In the genomic region with DNA sequence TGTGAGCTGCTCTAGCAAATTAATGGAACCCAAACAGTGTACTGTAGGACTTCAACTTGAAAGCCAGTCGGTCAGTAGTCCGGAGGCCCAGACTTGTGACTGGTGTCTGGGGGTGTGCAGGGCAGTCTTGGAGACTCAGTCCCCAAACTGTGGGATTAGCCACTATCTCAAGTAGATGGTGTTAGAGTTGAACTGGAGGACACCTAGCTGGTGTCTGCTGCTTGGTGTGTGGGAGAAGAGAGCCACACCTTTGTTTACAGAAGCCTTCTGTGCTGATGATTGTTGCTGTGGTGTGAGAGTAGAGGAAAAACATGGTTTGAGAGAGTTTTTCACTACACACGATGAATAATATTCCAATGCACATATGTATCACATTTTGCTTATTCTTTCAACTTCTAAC, we compare ENCODE assay signal across 2 cellular contexts.
TF ChIP-seq lines count a peak whose summit lies in the region.

No MANE protein-coding gene starts in this region.

TF ChIP-seq in A549, 52 proteins besides CTCF, POLR2A, EP300 and RAD21 (continued from another document):
- TF ChIP-seq HOXA7 (CRISPR knock-in tag; IDR thresholded peaks at IDR 0.05) (no peak), RARB (CRISPR knock-in tag; IDR thresholded peaks at IDR 0.05) (no peak), KDM5A (IDR thresholded peaks at IDR 0.05) (no peak), JUNB (IDR thresholded peaks at IDR 0.05) (no peak), TFCP2L1 (CRISPR knock-in tag; IDR thresholded peaks at IDR 0.05) (no peak), SMC3 (IDR thresholded peaks at IDR 0.05) (no peak), RCOR1 (IDR thresholded peaks at IDR 0.05; ENCODE audit: low read depth, low read length) (no peak)
- TF ChIP-seq, protein P1, sequence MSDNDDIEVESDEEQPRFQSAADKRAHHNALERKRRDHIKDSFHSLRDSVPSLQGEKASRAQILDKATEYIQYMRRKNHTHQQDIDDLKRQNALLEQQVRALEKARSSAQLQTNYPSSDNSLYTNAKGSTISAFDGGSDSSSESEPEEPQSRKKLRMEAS (IDR thresholded peaks at IDR 0.05) = no peak
- TF ChIP-seq, protein P2, sequence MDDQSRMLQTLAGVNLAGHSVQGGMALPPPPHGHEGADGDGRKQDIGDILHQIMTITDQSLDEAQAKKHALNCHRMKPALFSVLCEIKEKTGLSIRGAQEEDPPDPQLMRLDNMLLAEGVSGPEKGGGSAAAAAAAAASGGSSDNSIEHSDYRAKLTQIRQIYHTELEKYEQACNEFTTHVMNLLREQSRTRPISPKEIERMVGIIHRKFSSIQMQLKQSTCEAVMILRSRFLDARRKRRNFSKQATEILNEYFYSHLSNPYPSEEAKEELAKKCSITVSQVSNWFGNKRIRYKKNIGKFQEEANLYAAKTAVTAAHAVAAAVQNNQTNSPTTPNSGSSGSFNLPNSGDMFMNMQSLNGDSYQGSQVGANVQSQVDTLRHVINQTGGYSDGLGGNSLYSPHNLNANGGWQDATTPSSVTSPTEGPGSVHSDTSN (IDR thresholded peaks at IDR 0.05) = no peak
- TF ChIP-seq, protein P3, sequence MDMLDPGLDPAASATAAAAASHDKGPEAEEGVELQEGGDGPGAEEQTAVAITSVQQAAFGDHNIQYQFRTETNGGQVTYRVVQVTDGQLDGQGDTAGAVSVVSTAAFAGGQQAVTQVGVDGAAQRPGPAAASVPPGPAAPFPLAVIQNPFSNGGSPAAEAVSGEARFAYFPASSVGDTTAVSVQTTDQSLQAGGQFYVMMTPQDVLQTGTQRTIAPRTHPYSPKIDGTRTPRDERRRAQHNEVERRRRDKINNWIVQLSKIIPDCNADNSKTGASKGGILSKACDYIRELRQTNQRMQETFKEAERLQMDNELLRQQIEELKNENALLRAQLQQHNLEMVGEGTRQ (IDR thresholded peaks at IDR 0.05) = no peak
- TF ChIP-seq, protein P4, sequence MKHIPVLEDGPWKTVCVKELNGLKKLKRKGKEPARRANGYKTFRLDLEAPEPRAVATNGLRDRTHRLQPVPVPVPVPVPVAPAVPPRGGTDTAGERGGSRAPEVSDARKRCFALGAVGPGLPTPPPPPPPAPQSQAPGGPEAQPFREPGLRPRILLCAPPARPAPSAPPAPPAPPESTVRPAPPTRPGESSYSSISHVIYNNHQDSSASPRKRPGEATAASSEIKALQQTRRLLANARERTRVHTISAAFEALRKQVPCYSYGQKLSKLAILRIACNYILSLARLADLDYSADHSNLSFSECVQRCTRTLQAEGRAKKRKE (CRISPR knock-in tag; IDR thresholded peaks at IDR 0.05; ENCODE audit: low read depth) = no peak

TF ChIP-seq in GM23338, 12 proteins besides CTCF, POLR2A, EP300 and RAD21 (continued from another document):
- TF ChIP-seq, protein P5, sequence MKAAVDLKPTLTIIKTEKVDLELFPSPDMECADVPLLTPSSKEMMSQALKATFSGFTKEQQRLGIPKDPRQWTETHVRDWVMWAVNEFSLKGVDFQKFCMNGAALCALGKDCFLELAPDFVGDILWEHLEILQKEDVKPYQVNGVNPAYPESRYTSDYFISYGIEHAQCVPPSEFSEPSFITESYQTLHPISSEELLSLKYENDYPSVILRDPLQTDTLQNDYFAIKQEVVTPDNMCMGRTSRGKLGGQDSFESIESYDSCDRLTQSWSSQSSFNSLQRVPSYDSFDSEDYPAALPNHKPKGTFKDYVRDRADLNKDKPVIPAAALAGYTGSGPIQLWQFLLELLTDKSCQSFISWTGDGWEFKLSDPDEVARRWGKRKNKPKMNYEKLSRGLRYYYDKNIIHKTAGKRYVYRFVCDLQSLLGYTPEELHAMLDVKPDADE (IDR thresholded peaks at IDR 0.05) = no peak
- TF ChIP-seq, protein P6, sequence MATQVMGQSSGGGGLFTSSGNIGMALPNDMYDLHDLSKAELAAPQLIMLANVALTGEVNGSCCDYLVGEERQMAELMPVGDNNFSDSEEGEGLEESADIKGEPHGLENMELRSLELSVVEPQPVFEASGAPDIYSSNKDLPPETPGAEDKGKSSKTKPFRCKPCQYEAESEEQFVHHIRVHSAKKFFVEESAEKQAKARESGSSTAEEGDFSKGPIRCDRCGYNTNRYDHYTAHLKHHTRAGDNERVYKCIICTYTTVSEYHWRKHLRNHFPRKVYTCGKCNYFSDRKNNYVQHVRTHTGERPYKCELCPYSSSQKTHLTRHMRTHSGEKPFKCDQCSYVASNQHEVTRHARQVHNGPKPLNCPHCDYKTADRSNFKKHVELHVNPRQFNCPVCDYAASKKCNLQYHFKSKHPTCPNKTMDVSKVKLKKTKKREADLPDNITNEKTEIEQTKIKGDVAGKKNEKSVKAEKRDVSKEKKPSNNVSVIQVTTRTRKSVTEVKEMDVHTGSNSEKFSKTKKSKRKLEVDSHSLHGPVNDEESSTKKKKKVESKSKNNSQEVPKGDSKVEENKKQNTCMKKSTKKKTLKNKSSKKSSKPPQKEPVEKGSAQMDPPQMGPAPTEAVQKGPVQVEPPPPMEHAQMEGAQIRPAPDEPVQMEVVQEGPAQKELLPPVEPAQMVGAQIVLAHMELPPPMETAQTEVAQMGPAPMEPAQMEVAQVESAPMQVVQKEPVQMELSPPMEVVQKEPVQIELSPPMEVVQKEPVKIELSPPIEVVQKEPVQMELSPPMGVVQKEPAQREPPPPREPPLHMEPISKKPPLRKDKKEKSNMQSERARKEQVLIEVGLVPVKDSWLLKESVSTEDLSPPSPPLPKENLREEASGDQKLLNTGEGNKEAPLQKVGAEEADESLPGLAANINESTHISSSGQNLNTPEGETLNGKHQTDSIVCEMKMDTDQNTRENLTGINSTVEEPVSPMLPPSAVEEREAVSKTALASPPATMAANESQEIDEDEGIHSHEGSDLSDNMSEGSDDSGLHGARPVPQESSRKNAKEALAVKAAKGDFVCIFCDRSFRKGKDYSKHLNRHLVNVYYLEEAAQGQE (IDR thresholded peaks at IDR 0.05; ENCODE audit: unreplicated experiment) = no peak
